ENCODE assay signal across 21 cellular contexts in genomic region chr6:42349753-42350573, GRCh38.
DNase-seq lines count a peak whose midpoint lies in the region; ATAC-seq and TF ChIP-seq lines count a peak whose summit lies in the region.
"Had no signal": no experiment of that assay in that cellular context is flagged by ENCODE, and none has a peak within 500 bp of the region (broad histone marks: within the 10 kb centered on the region; RNA-seq: fewer than 3 reads in every experiment).

No MANE protein-coding gene starts in this region.

- no peak for TF ChIP-seq CTCF in AG09309 (IDR thresholded peaks at IDR 0.05; ENCODE audit: control insufficient read depth, insufficient read depth, low read depth, low read length, missing control alignments)

- H3K9me3 Mint-ChIP-seq in naive thymus-derived CD4-positive, alpha-beta T cell, result no peaks in the 10 kb centered on the region
- no peaks in the 10 kb centered on the region for H3K9me3 Mint-ChIP-seq in activated T-helper 2 cell treated with anti-CD3 and anti-CD28 coated beads, Interferon-gamma antibody, Interleukin-2, Interleukin-4, amounts not matched to agents 10 μg/mL and 5 μg/mL and 100 μg/mL, durations not matched to agents 14 hours and 24 hours and 36 hours
- H3K9me3 Mint-ChIP-seq: activated naive CD4-positive, alpha-beta T cell treated with anti-CD3 and anti-CD28 coated beads, Interleukin-2, amount 50 U/mL, for 72 hours; naive thymus-derived CD8-positive, alpha-beta T cell had no signal

- no peaks in the 10 kb centered on the region for H3K27me3 Mint-ChIP-seq in naive thymus-derived CD4-positive, alpha-beta T cell
- H3K27me3 Mint-ChIP-seq in activated T-helper 2 cell treated with anti-CD3 and anti-CD28 coated beads, Interferon-gamma antibody, Interleukin-2, Interleukin-4, amounts not matched to agents 10 μg/mL and 5 μg/mL and 100 μg/mL, durations not matched to agents 14 hours and 24 hours and 36 hours (ENCODE audit: low read depth), result no peaks in the 10 kb centered on the region
- H3K27me3 Mint-ChIP-seq: naive thymus-derived CD8-positive, alpha-beta T cell had no signal

- H3K4me3 ChIP-seq in AG09309 (ENCODE audit: control insufficient read depth, low read depth, low read length), result no peak overlapping the region
- no peak overlapping the region for H3K4me3 ChIP-seq in naive thymus-derived CD4-positive, alpha-beta T cell (ENCODE audit: low read length)
- H3K4me3 ChIP-seq: BLaER1 treated with 17β-estradiol and CSF1 and Interleukin-3, amounts not matched to agents 10 nM and 100 nM; pancreas; tibial artery had no signal

- no peak overlapping the region for H3K4me3 Mint-ChIP-seq in naive thymus-derived CD4-positive, alpha-beta T cell
- no peak overlapping the region for H3K4me3 Mint-ChIP-seq in activated T-helper 2 cell treated with anti-CD3 and anti-CD28 coated beads, Interferon-gamma antibody, Interleukin-2, Interleukin-4, amounts not matched to agents 10 μg/mL and 5 μg/mL and 100 μg/mL, durations not matched to agents 14 hours and 24 hours and 36 hours (ENCODE audit: low read depth)
- H3K4me3 Mint-ChIP-seq: naive thymus-derived CD8-positive, alpha-beta T cell had no signal

- H3K4me1 Mint-ChIP-seq in naive thymus-derived CD4-positive, alpha-beta T cell, result peaks cover 13 to 29% (median 24%) of the 10 kb centered on the region in 7 donors
- peaks cover 24% of the 10 kb centered on the region for H3K4me1 Mint-ChIP-seq in activated T-helper 2 cell treated with anti-CD3 and anti-CD28 coated beads, Interferon-gamma antibody, Interleukin-2, Interleukin-4, amounts not matched to agents 10 μg/mL and 5 μg/mL and 100 μg/mL, durations not matched to agents 14 hours and 24 hours and 36 hours (ENCODE audit: low read depth)

- H3K36me3 ChIP-seq in naive thymus-derived CD4-positive, alpha-beta T cell (ENCODE audit: control insufficient read depth in 2 of 3, insufficient read depth in 3 of 3, low read length in 3 of 3), result no peaks in the 10 kb centered on the region
- H3K36me3 ChIP-seq: pancreas, tibial artery had no signal

- ATAC-seq in naive thymus-derived CD4-positive, alpha-beta T cell, result no peak
- ATAC-seq in HG03159 (IDR thresholded peaks at IDR 0.05; ENCODE audit: unreplicated experiment), result no peak
- ATAC-seq: activated naive CD4-positive, alpha-beta T cell treated with anti-CD3 and anti-CD28 coated beads, Interleukin-2, amount 50 U/mL, for 72 hours; HCT116; naive thymus-derived CD8-positive, alpha-beta T cell; pancreas; stimulated activated naive CD8-positive, alpha-beta T cell treated with anti-CD3 and anti-CD28 coated beads, Interleukin-15, Interleukin-2, amounts not matched to agents 100 U/mL and 50 U/mL, for 24 hours had no signal

- no peaks in the 10 kb centered on the region for H3K27me3 ChIP-seq in naive thymus-derived CD4-positive, alpha-beta T cell (ENCODE audit: control insufficient read depth in 2 of 2, insufficient read depth in 2 of 2, low read length in 2 of 2)
- H3K27me3 ChIP-seq: BLaER1 treated with 17β-estradiol and CSF1 and Interleukin-3, amounts not matched to agents 10 nM and 100 nM; pancreas; tibial artery had no signal

- no peaks in the 10 kb centered on the region for H3K9me3 ChIP-seq in naive thymus-derived CD4-positive, alpha-beta T cell (ENCODE audit: control insufficient read depth in 2 of 3, low read length in 3 of 3)
- H3K9me3 ChIP-seq: BLaER1 treated with 17β-estradiol and CSF1 and Interleukin-3, amounts not matched to agents 10 nM and 100 nM; pancreas; tibial artery had no signal

- no peak overlapping the region for H3K27ac ChIP-seq in naive thymus-derived CD4-positive, alpha-beta T cell (ENCODE audit: low read depth, low read length)
- H3K27ac ChIP-seq: BLaER1 treated with 17β-estradiol and CSF1 and Interleukin-3, amounts not matched to agents 10 nM and 100 nM; pancreas; tibial artery had no signal

- POLR2A ChIA-PET in naive thymus-derived CD4-positive, alpha-beta T cell (lab: Charles Lee), result interaction anchor here (1.2 to 1.8 kb wide), 4 partner anchors 15 to 101 kb away, joined by 3 to 4 read pairs (median 3); no protein-coding TSS in a partner anchor

- peaks cover 3 to 39% (median 19%) of the 10 kb centered on the region in 5 donors for H3K36me3 Mint-ChIP-seq in naive thymus-derived CD4-positive, alpha-beta T cell
- H3K36me3 Mint-ChIP-seq in activated T-helper 2 cell treated with anti-CD3 and anti-CD28 coated beads, Interferon-gamma antibody, Interleukin-2, Interleukin-4, amounts not matched to agents 10 μg/mL and 5 μg/mL and 100 μg/mL, durations not matched to agents 14 hours and 24 hours and 36 hours (ENCODE audit: low read depth), result peaks cover 16% of the 10 kb centered on the region

- H3K4me1 ChIP-seq in naive thymus-derived CD4-positive, alpha-beta T cell (ENCODE audit: control insufficient read depth in 2 of 2, insufficient read depth in 2 of 2, low read length in 2 of 2), result peaks cover 0 to 24% of the 10 kb centered on the region in 2 donors
- H3K4me1 ChIP-seq: BLaER1 treated with 17β-estradiol and CSF1 and Interleukin-3, amounts not matched to agents 10 nM and 100 nM; pancreas; tibial artery had no signal

- CTCF ChIA-PET in naive thymus-derived CD4-positive, alpha-beta T cell (lab: Charles Lee), result no interaction called here

- peak; percentile 17 for DNase-seq in AG09309 (ENCODE audit: low read depth)
- DNase-seq in DMS 273 treated with DMSO at 0.1 percent for 48 hours (lab: John Stamatoyannopoulos, UW), result peak; percentile 80
- DNase-seq in NCI-H82 (lab: John Stamatoyannopoulos, UW), result peak; percentile 93
- DNase-seq in epidermal melanocyte (ENCODE audit: insufficient read length, low spot score), result peak; percentile 58
- DNase-seq in naive thymus-derived CD4-positive, alpha-beta T cell, result no peak
- DNase-seq in activated T-helper 2 cell treated with anti-CD3 and anti-CD28 coated beads, Interferon-gamma antibody, Interleukin-2, Interleukin-4, amounts not matched to agents 10 μg/mL and 5 μg/mL and 100 μg/mL, durations not matched to agents 14 hours and 24 hours and 36 hours (ENCODE audit: low spot score), result no peak
- DNase-seq: KBM-7; kidney; mammary epithelial cell; MV-4-11; naive thymus-derived CD8-positive, alpha-beta T cell; NCI-H2029; pancreas; stimulated activated CD4-positive, alpha-beta T cell treated with anti-CD3 and anti-CD28 coated beads, Interleukin-2, amount 100 ng/mL, for 24 hours; stimulated activated naive CD8-positive, alpha-beta T cell treated with anti-CD3 and anti-CD28 coated beads, Interleukin-15, Interleukin-2, amounts not matched to agents 100 U/mL and 50 U/mL, for 24 hours; SW 1271; tibial artery had no signal

- intact Hi-C loops in naive thymus-derived CD4-positive, alpha-beta T cell (cut with micrococcal nuclease), result loop anchor here in 1 of 2 donors (5.0 kb wide), 1 partner anchor 33 kb away; no protein-coding TSS in a partner anchor
- intact Hi-C loops in activated T-helper 2 cell treated with anti-CD3 and anti-CD28 coated beads, Interferon-gamma antibody, Interleukin-2, Interleukin-4, amounts not matched to agents 10 μg/mL and 5 μg/mL and 100 μg/mL, durations not matched to agents 14 hours and 24 hours and 36 hours (cut with micrococcal nuclease), result no loop called here

- peak overlapping the region in 3 of 9 donors; percentile 7 to 37 (median 14) for H3K27ac Mint-ChIP-seq in naive thymus-derived CD4-positive, alpha-beta T cell
- no peak overlapping the region for H3K27ac Mint-ChIP-seq in activated T-helper 2 cell treated with anti-CD3 and anti-CD28 coated beads, Interferon-gamma antibody, Interleukin-2, Interleukin-4, amounts not matched to agents 10 μg/mL and 5 μg/mL and 100 μg/mL, durations not matched to agents 14 hours and 24 hours and 36 hours

Comparison
In these comparisons a context has a peak if more than half of its experiments do, and no peak if none do; other contexts are left out.
1. DNase-seq: peak in AG09309 (single experiment), DMS 273 treated with DMSO at 0.1 percent for 48 hours (single experiment), NCI-H82 (single experiment) and epidermal melanocyte (single experiment); none in naive thymus-derived CD4-positive, alpha-beta T cell (0 of 9) and activated T-helper 2 cell treated with anti-CD3 and anti-CD28 coated beads, Interferon-gamma antibody, Interleukin-2, Interleukin-4, amounts not matched to agents 10 μg/mL and 5 μg/mL and 100 μg/mL, durations not matched to agents 14 hours and 24 hours and 36 hours (single experiment).